24 cellular contexts compared by ENCODE assay signal in the genomic region with DNA sequence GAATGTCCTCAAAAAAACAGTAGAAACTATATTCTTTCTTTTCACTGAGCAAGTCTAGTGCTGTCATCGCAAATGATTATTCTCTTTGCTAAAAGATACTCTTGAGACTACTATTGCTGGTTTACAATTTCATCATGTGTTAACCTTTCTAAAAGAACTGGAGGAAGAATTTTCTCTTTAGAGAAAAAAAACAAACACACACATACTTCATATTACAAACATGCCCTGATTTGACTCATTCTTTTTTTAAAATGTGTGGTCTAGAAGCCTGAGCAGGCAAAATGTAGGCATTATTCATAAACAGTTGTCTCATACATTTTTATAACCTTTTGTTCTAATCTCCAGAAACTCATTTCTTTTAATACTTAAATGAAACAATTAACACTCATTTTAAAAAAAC.
DNase-seq lines count a peak whose midpoint lies in the region; ATAC-seq and TF ChIP-seq lines count a peak whose summit lies in the region.
"Had no signal": no experiment of that assay in that cellular context is flagged by ENCODE, and none has a peak within 500 bp of the region (broad histone marks: within the 10 kb centered on the region; RNA-seq: fewer than 3 reads in every experiment).

No MANE protein-coding gene starts in this region.

- no peak overlapping the region for H3K27ac Mint-ChIP-seq in effector memory CD8-positive, alpha-beta T cell
- no peak overlapping the region for H3K27ac Mint-ChIP-seq in activated naive CD4-positive, alpha-beta T cell treated with anti-CD3 and anti-CD28 coated beads, Interleukin-2, amount 10 ng/mL, durations not matched to agents 7 days and 5 days
- H3K27ac Mint-ChIP-seq: activated naive CD8-positive, alpha-beta T cell treated with anti-CD3 and anti-CD28 coated beads, Interleukin-2, amount 50 U/mL, for 24 hours; activated T-helper 1 cell treated with anti-CD3 and anti-CD28 coated beads, Interleukin-12 subunit alpha, Interleukin-12 subunit beta, Interleukin-2, Interleukin-4 antibody, amounts not matched to agents 30 ng/mL and 10 ng/mL and 1 ng/mL, durations not matched to agents 14 hours and 24 hours and 36 hours; mesothelial cell of epicardium; nephron progenitor cell; T-cell had no signal

- H3K27me3 ChIP-seq in BJ (ENCODE audit: control insufficient read depth, insufficient read depth, low read length) (no peaks in the 10 kb centered on the region), osteoblast (ENCODE audit: insufficient read depth, low read length) (no peaks in the 10 kb centered on the region)
- H3K27me3 ChIP-seq: gastroesophageal sphincter, suprapubic skin had no signal

- H3K4me1 ChIP-seq in osteoblast (ENCODE audit: insufficient read depth, low read length), result peaks cover 4% of the 10 kb centered on the region
- H3K4me1 ChIP-seq: gastroesophageal sphincter, suprapubic skin had no signal

- no peaks in the 10 kb centered on the region for H3K27me3 Mint-ChIP-seq in effector memory CD8-positive, alpha-beta T cell
- H3K27me3 Mint-ChIP-seq in activated naive CD4-positive, alpha-beta T cell treated with anti-CD3 and anti-CD28 coated beads, Interleukin-2, amount 10 ng/mL, durations not matched to agents 7 days and 5 days, result no peaks in the 10 kb centered on the region
- H3K27me3 Mint-ChIP-seq: activated naive CD8-positive, alpha-beta T cell treated with anti-CD3 and anti-CD28 coated beads, Interleukin-2, amount 50 U/mL, for 24 hours; T-cell had no signal

- no peaks in the 10 kb centered on the region for H3K79me2 ChIP-seq in osteoblast (ENCODE audit: insufficient read depth, low read length)

- no peak overlapping the region for H3K4me3 ChIP-seq in BJ (ENCODE audit: low read depth, low read length)
- no peak overlapping the region for H3K4me3 ChIP-seq in osteoblast (ENCODE audit: insufficient read depth, low read length)
- H3K4me3 ChIP-seq: gastroesophageal sphincter, suprapubic skin had no signal

- H4K20me1 ChIP-seq in osteoblast (ENCODE audit: insufficient read depth, low read length), result no peaks in the 10 kb centered on the region

- H3K4me3 Mint-ChIP-seq in effector memory CD8-positive, alpha-beta T cell, result no peak overlapping the region
- H3K4me3 Mint-ChIP-seq in activated naive CD4-positive, alpha-beta T cell treated with anti-CD3 and anti-CD28 coated beads, Interleukin-2, amount 10 ng/mL, durations not matched to agents 7 days and 5 days, result no peak overlapping the region
- H3K4me3 Mint-ChIP-seq: activated naive CD8-positive, alpha-beta T cell treated with anti-CD3 and anti-CD28 coated beads, Interleukin-2, amount 50 U/mL, for 24 hours; activated T-helper 1 cell treated with anti-CD3 and anti-CD28 coated beads, Interleukin-12 subunit alpha, Interleukin-12 subunit beta, Interleukin-2, Interleukin-4 antibody, amounts not matched to agents 30 ng/mL and 10 ng/mL and 1 ng/mL, durations not matched to agents 14 hours and 24 hours and 36 hours; mesothelial cell of epicardium; nephron progenitor cell; T-cell had no signal

- peaks cover 0 to 2% of the 10 kb centered on the region in 2 donors for H3K9me3 Mint-ChIP-seq in effector memory CD8-positive, alpha-beta T cell
- no peaks in the 10 kb centered on the region for H3K9me3 Mint-ChIP-seq in activated naive CD4-positive, alpha-beta T cell treated with anti-CD3 and anti-CD28 coated beads, Interleukin-2, amount 10 ng/mL, durations not matched to agents 7 days and 5 days
- H3K9me3 Mint-ChIP-seq: activated naive CD8-positive, alpha-beta T cell treated with anti-CD3 and anti-CD28 coated beads, Interleukin-2, amount 50 U/mL, for 24 hours; activated T-helper 1 cell treated with anti-CD3 and anti-CD28 coated beads, Interleukin-12 subunit alpha, Interleukin-12 subunit beta, Interleukin-2, Interleukin-4 antibody, amounts not matched to agents 30 ng/mL and 10 ng/mL and 1 ng/mL, durations not matched to agents 14 hours and 24 hours and 36 hours; mesothelial cell of epicardium; nephron progenitor cell had no signal

- H2AFZ ChIP-seq in osteoblast (ENCODE audit: low read length), result no peak overlapping the region

- ATAC-seq in effector memory CD8-positive, alpha-beta T cell (replicated peaks), result no peak
- ATAC-seq: activated naive CD8-positive, alpha-beta T cell treated with anti-CD3 and anti-CD28 coated beads, Interleukin-2, amount 50 U/mL, for 24 hours; gastroesophageal sphincter; left colon; T-cell had no signal

- DNase-seq in BJ (ENCODE audit: low read depth) (peak; percentile 11), amniotic epithelial cell (ENCODE audit: low read depth) (peak; percentile 51), fibroblast of gingiva (ENCODE audit: low read depth) (peak; percentile 79), osteoblast (ENCODE audit: insufficient read length, low spot score, missing footprints) (no peak), midbrain (lab: John Stamatoyannopoulos, UW) (no peak), NCI-H1694 treated with DMSO at 0.1 percent for 48 hours (lab: John Stamatoyannopoulos, UW) (no peak)
- no peak for DNase-seq in effector memory CD8-positive, alpha-beta T cell
- DNase-seq in activated naive CD4-positive, alpha-beta T cell treated with anti-CD3 and anti-CD28 coated beads, Interleukin-2, amount 10 ng/mL, durations not matched to agents 7 days and 5 days, result no peak
- DNase-seq: activated CD4-positive, alpha-beta T cell treated with anti-CD3 and anti-CD28 coated beads for 4 hours; activated naive CD8-positive, alpha-beta T cell treated with anti-CD3 and anti-CD28 coated beads, Interleukin-2, amount 50 U/mL, for 24 hours; AML-193; COR-L47; KBM-7; left colon; NCI-H2029; NCI-H510A treated with DMSO at 0.1 percent for 48 hours; nephron progenitor cell; Right ventricle myocardium superior; stimulated activated CD8-positive, alpha-beta memory T cell treated with anti-CD3 and anti-CD28 coated beads, Interleukin-4, amount 100 ng/mL, for 48 hours; T-cell had no signal

- H3K36me3 Mint-ChIP-seq in effector memory CD8-positive, alpha-beta T cell (ENCODE audit: insufficient read depth), result no peaks in the 10 kb centered on the region
- no peaks in the 10 kb centered on the region for H3K36me3 Mint-ChIP-seq in activated naive CD4-positive, alpha-beta T cell treated with anti-CD3 and anti-CD28 coated beads, Interleukin-2, amount 10 ng/mL, durations not matched to agents 7 days and 5 days
- H3K36me3 Mint-ChIP-seq: mesothelial cell of epicardium, T-cell had no signal

- H3K27ac ChIP-seq in osteoblast (ENCODE audit: low read depth, low read length), result no peak overlapping the region
- H3K27ac ChIP-seq: gastroesophageal sphincter, suprapubic skin had no signal

- H3K9me3 ChIP-seq in osteoblast (ENCODE audit: low read depth, low read length), result no peaks in the 10 kb centered on the region
- H3K9me3 ChIP-seq: gastroesophageal sphincter, suprapubic skin had no signal

- H3K36me3 ChIP-seq in BJ (ENCODE audit: control insufficient read depth, insufficient read depth, low read length) (no peaks in the 10 kb centered on the region), osteoblast (ENCODE audit: insufficient read depth, low read length) (no peaks in the 10 kb centered on the region)
- H3K36me3 ChIP-seq: gastroesophageal sphincter, suprapubic skin had no signal

- peak overlapping the region; percentile 9 for H3K4me2 ChIP-seq in osteoblast (ENCODE audit: insufficient read depth, low read length)

- POLR2A ChIA-PET in BJ (lab: Charles Lee), result no interaction called here

- CTCF ChIA-PET in BJ (lab: Yijun Ruan, JAX), result no interaction called here
- CTCF ChIA-PET in activated naive CD4-positive, alpha-beta T cell treated with anti-CD3 and anti-CD28 coated beads, Interleukin-2, amount 10 ng/mL, durations not matched to agents 7 days and 5 days (lab: Charles Lee), result no interaction called here

- TF ChIP-seq CTCF in BJ (IDR thresholded peaks at IDR 0.05; ENCODE audit: insufficient read depth, low read depth, low read length), result no peak
- TF ChIP-seq CTCF in osteoblast (IDR thresholded peaks at IDR 0.05; ENCODE audit: extremely low read depth, low read depth, low read length), result no peak

- no peaks in the 10 kb centered on the region for H3K4me1 Mint-ChIP-seq in effector memory CD8-positive, alpha-beta T cell (ENCODE audit: low read depth in 2 of 2)
- no peaks in the 10 kb centered on the region for H3K4me1 Mint-ChIP-seq in activated naive CD4-positive, alpha-beta T cell treated with anti-CD3 and anti-CD28 coated beads, Interleukin-2, amount 10 ng/mL, durations not matched to agents 7 days and 5 days
- H3K4me1 Mint-ChIP-seq: activated naive CD8-positive, alpha-beta T cell treated with anti-CD3 and anti-CD28 coated beads, Interleukin-2, amount 50 U/mL, for 24 hours; nephron progenitor cell; T-cell had no signal

Comparison
In these comparisons a context has a peak if more than half of its experiments do, and no peak if none do; other contexts are left out.
1. DNase-seq: peak in BJ (single experiment), amniotic epithelial cell (single experiment) and fibroblast of gingiva (single experiment); none in osteoblast (single experiment), midbrain (single experiment), NCI-H1694 treated with DMSO at 0.1 percent for 48 hours (single experiment), effector memory CD8-positive, alpha-beta T cell (0 of 3) and activated naive CD4-positive, alpha-beta T cell treated with anti-CD3 and anti-CD28 coated beads, Interleukin-2, amount 10 ng/mL, durations not matched to agents 7 days and 5 days (single experiment).